In genomic region chr4:156858071-156858470, GRCh38 we compare ENCODE assay signal across 4 cellular contexts.
"Had no signal": no experiment of that assay in that cellular context is flagged by ENCODE, and none has a peak within 500 bp of the region (broad histone marks: within the 10 kb centered on the region; RNA-seq: fewer than 3 reads in every experiment).

No MANE protein-coding gene starts in this region.

- H3K4me3 ChIP-seq: GM23338 had no signal

- DNase-seq: H9, HCEC 1CT, IMR-90 had no signal
